Comparison of ENCODE assay signal across 1 cellular context in the genomic region with DNA sequence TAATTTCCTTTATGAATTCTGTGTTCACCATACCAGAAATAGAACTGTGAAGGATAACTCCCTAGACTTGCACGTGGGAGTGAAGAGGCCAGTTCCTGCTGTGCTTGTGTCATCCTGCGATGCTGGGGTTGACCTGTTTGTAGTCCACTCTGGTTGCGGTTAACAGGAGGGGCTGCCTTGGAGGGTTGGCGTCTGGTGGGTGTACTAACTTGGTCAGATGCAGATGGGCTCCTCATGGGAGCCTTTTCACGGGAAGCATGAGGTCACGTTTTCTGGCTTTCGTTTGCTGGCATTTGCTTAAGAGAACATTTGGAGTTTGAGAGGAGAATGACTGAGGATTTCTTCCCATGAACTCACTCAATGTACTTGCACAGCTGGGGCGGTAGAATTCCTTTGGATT.
TF ChIP-seq lines count a peak whose summit lies in the region.

No MANE protein-coding gene starts in this region.

TF ChIP-seq in IMR-90, 13 proteins besides CTCF, POLR2A, EP300 and RAD21 (continued from another document):
- TF ChIP-seq NFE2L2 (IDR thresholded peaks at IDR 0.05; ENCODE audit: low read depth, low read length) (no peak), MXI1 (IDR thresholded peaks at IDR 0.05; ENCODE audit: borderline replicate concordance, low read depth, low read length) (no peak), ELK1 (IDR thresholded peaks at IDR 0.05; ENCODE audit: borderline replicate concordance, low read depth, low read length) (no peak), RCOR1 (IDR thresholded peaks at IDR 0.05; ENCODE audit: insufficient replicate concordance, low read length) (no peak), SMC3 (IDR thresholded peaks at IDR 0.05; ENCODE audit: low read depth, low read length) (no peak), MAFK (IDR thresholded peaks at IDR 0.05; ENCODE audit: low read depth, low read length) (no peak), CEBPB (IDR thresholded peaks at IDR 0.05; ENCODE audit: low read depth, low read length) (no peak), RFX5 (IDR thresholded peaks at IDR 0.05; ENCODE audit: low read depth, low read length) (no peak), BHLHE40 (IDR thresholded peaks at IDR 0.05; ENCODE audit: low read depth, low read length) (no peak), USF2 (IDR thresholded peaks at IDR 0.05; ENCODE audit: low read depth, low read length) (no peak), MAZ (IDR thresholded peaks at IDR 0.05; ENCODE audit: borderline replicate concordance, low read depth, low read length) (no peak)
